ENCODE assay signal across 8 cellular contexts in the genomic region with DNA sequence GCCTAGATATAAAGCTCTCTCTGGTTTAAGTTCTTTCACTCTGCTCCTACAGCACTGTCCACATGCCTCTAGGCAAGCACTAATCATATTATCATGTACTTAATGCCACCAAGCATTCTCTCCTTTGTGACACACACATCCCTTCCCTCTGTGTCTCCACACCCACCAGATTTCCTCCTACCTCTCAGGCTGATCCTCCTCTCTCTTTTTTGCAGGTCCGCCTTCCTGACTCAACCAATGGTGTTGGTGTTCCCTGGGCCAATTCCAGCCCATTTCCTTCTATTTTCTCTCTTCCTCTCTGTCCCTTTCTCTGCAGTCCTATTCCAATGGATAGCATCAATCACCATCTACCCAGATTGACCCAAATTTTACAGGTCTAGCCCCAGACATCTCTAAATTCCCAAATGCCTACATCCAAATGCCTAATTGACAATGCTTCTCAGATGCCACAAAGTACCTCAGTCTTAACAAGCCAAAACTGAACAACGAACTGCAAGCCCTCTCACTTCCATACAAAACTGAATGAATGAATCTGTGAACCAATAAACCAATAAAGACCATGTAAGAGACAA. TPM values are rescaled to one million over a fixed set of nuclear protein-coding genes. Genes with fewer than 3 reads are reported as not detected.
A peak's percentile ranks its signal among the peaks of the same experiment; 100 is the strongest.
DNase-seq lines count a peak whose midpoint lies in the region; ATAC-seq, FAIRE-seq and TF ChIP-seq lines count a peak whose summit lies in the region.

No MANE protein-coding gene starts in this region.

- POLR2A ChIA-PET in WTC11 (lab: Charles Lee), result no interaction called here

- H3K27me3 ChIP-seq in right atrium auricular region (no peaks in the 10 kb centered on the region), small intestine (ENCODE audit: control insufficient read depth in 2 of 2, insufficient read depth in 2 of 2, low read length in 2 of 2) (no peaks in the 10 kb centered on the region)

- no peak for FAIRE-seq in small intestine (lab: Jason Lieb, UNC)

- no peaks in the 10 kb centered on the region for H3K9me3 Mint-ChIP-seq in activated naive CD4-positive, alpha-beta T cell treated with anti-CD3 and anti-CD28 coated beads for 36 hours
- H3K9me3 Mint-ChIP-seq in WTC11, result no peaks in the 10 kb centered on the region

- H3K9me3 ChIP-seq in right atrium auricular region (no peaks in the 10 kb centered on the region), small intestine (ENCODE audit: control insufficient read depth, low read depth) (no peaks in the 10 kb centered on the region)

- H3K36me3 ChIP-seq in right atrium auricular region (no peaks in the 10 kb centered on the region), small intestine (ENCODE audit: control insufficient read depth in 2 of 2, insufficient read depth in 2 of 2, low read length in 2 of 2) (no peaks in the 10 kb centered on the region)

- DNase-seq in activated naive CD4-positive, alpha-beta T cell treated with anti-CD3 and anti-CD28 coated beads for 36 hours, result no peak
- no peak for DNase-seq in activated naive CD4-positive, alpha-beta T cell (lab: John Stamatoyannopoulos, UW)
- DNase-seq in WTC11 (ENCODE audit: low spot score), result no peak
- DNase-seq in right atrium auricular region (ENCODE audit: low spot score), result no peak
- DNase-seq in small intestine, result peak; percentile 8
- no peak for DNase-seq in posterior vena cava (ENCODE audit: low spot score)

- no peak overlapping the region for H3K27ac Mint-ChIP-seq in activated naive CD4-positive, alpha-beta T cell treated with anti-CD3 and anti-CD28 coated beads for 36 hours
- peak overlapping the region; percentile 95 for H3K27ac Mint-ChIP-seq in WTC11

- ATAC-seq in HG03139 (IDR thresholded peaks at IDR 0.05; ENCODE audit: unreplicated experiment) (peak; percentile 6), WTC11 (peak; percentile 53), GM18858 (IDR thresholded peaks at IDR 0.05; ENCODE audit: unreplicated experiment) (no peak)

- peaks cover 0 to 12% of the 10 kb centered on the region in 2 donors for H3K4me1 ChIP-seq in right atrium auricular region
- no peaks in the 10 kb centered on the region for H3K4me1 ChIP-seq in small intestine (ENCODE audit: control insufficient read depth in 2 of 2, insufficient read depth in 1 of 2, low read depth in 1 of 2, low read length in 1 of 2)

- H3K27me3 Mint-ChIP-seq in activated naive CD4-positive, alpha-beta T cell treated with anti-CD3 and anti-CD28 coated beads for 36 hours (ENCODE audit: low read depth), result peaks cover 32% of the 10 kb centered on the region
- H3K27me3 Mint-ChIP-seq in WTC11 (ENCODE audit: low read depth), result no peaks in the 10 kb centered on the region; the same call in 1 of the 2 replicates

- H3K27ac ChIP-seq in right atrium auricular region (peak overlapping the region in 1 of 2 donors; percentile 56), small intestine (ENCODE audit: low read depth in 1 of 2, low read length in 1 of 2) (peak overlapping the region in 1 of 2 donors; percentile 92)

- WGBS in small intestine, 3 donors, result 52 to 64% (median 55%) methylated on average over 2 of the region's 2 CpGs

- CTCF ChIA-PET in activated naive CD4-positive, alpha-beta T cell treated with anti-CD3 and anti-CD28 coated beads for 36 hours (lab: Charles Lee), result no interaction called here
- CTCF ChIA-PET in WTC11 (lab: Charles Lee), result interaction anchor here (0.8 to 4.7 kb wide), 6 partner anchors 11 to 220 kb away, joined by 3 to 22 read pairs (median 8); a partner anchor contains a TSS

- H3K4me3 ChIP-seq in right atrium auricular region (peak overlapping the region; percentile 43 to 64), small intestine (ENCODE audit: low read depth in 1 of 2, low read length in 2 of 2) (peak overlapping the region; percentile 37 to 61)

- TF ChIP-seq CTCF in WTC11 (IDR thresholded peaks at IDR 0.05) (no peak), right atrium auricular region (IDR thresholded peaks at IDR 0.05) (no peak)

- H3K36me3 Mint-ChIP-seq in activated naive CD4-positive, alpha-beta T cell treated with anti-CD3 and anti-CD28 coated beads for 36 hours (ENCODE audit: low read depth), result no peaks in the 10 kb centered on the region
- H3K36me3 Mint-ChIP-seq in WTC11, result peaks cover 5% of the 10 kb centered on the region; the same call in 1 of the 2 replicates

- H3K4me1 Mint-ChIP-seq in activated naive CD4-positive, alpha-beta T cell treated with anti-CD3 and anti-CD28 coated beads for 36 hours (ENCODE audit: low read depth), result peaks cover 16% of the 10 kb centered on the region
- H3K4me1 Mint-ChIP-seq in WTC11, result peaks cover 36% of the 10 kb centered on the region

- peak overlapping the region; percentile 81 for H3K4me3 Mint-ChIP-seq in activated naive CD4-positive, alpha-beta T cell treated with anti-CD3 and anti-CD28 coated beads for 36 hours
- H3K4me3 Mint-ChIP-seq in WTC11, result peak overlapping the region; percentile 99

- intact Hi-C loops in activated naive CD4-positive, alpha-beta T cell treated with anti-CD3 and anti-CD28 coated beads for 36 hours (cut with micrococcal nuclease), result loop anchor here (10.0 kb wide), 1 partner anchor 111 kb away; no protein-coding TSS in a partner anchor
- intact Hi-C loops in posterior vena cava (cut with DNase I), result no loop called here

TF ChIP-seq in WTC11, 78 proteins besides CTCF, POLR2A, EP300 and RAD21 (continues in another document):
- TF ChIP-seq RELA (CRISPR knock-in tag; IDR thresholded peaks at IDR 0.05; ENCODE audit: borderline replicate concordance) (no peak), TEAD1 (CRISPR knock-in tag; IDR thresholded peaks at IDR 0.05) (no peak), ESRRA (CRISPR knock-in tag; IDR thresholded peaks at IDR 0.05; ENCODE audit: borderline replicate concordance) (no peak), ETV6 (CRISPR knock-in tag; IDR thresholded peaks at IDR 0.05) (peak; percentile 30; the same call in 1 of the 2 replicates), PRRX2 (CRISPR knock-in tag; IDR thresholded peaks at IDR 0.05) (0 out of 2 replicates have a peak, but pooled peaks have one; percentile 30), RORB (CRISPR knock-in tag; IDR thresholded peaks at IDR 0.05) (no peak), SMAD3 (CRISPR knock-in tag; IDR thresholded peaks at IDR 0.05; ENCODE audit: borderline replicate concordance) (no peak), IRF2 (CRISPR knock-in tag; IDR thresholded peaks at IDR 0.05; ENCODE audit: borderline replicate concordance, low read depth) (no peak), NFE2L1 (CRISPR knock-in tag; IDR thresholded peaks at IDR 0.05) (no peak), CREB1 (CRISPR knock-in tag; IDR thresholded peaks at IDR 0.05) (no peak), ZNF232 (CRISPR knock-in tag; IDR thresholded peaks at IDR 0.05) (no peak)
- TF ChIP-seq, protein P1, sequence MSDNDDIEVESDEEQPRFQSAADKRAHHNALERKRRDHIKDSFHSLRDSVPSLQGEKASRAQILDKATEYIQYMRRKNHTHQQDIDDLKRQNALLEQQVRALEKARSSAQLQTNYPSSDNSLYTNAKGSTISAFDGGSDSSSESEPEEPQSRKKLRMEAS (CRISPR knock-in tag; IDR thresholded peaks at IDR 0.05), result no peak
- TF ChIP-seq, protein P2, sequence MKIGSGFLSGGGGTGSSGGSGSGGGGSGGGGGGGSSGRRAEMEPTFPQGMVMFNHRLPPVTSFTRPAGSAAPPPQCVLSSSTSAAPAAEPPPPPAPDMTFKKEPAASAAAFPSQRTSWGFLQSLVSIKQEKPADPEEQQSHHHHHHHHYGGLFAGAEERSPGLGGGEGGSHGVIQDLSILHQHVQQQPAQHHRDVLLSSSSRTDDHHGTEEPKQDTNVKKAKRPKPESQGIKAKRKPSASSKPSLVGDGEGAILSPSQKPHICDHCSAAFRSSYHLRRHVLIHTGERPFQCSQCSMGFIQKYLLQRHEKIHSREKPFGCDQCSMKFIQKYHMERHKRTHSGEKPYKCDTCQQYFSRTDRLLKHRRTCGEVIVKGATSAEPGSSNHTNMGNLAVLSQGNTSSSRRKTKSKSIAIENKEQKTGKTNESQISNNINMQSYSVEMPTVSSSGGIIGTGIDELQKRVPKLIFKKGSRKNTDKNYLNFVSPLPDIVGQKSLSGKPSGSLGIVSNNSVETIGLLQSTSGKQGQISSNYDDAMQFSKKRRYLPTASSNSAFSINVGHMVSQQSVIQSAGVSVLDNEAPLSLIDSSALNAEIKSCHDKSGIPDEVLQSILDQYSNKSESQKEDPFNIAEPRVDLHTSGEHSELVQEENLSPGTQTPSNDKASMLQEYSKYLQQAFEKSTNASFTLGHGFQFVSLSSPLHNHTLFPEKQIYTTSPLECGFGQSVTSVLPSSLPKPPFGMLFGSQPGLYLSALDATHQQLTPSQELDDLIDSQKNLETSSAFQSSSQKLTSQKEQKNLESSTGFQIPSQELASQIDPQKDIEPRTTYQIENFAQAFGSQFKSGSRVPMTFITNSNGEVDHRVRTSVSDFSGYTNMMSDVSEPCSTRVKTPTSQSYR (CRISPR knock-in tag; IDR thresholded peaks at IDR 0.05), result no peak

RNA-seq across cellular contexts. Expression of a gene that starts 0.5 kb away (rescaled TPM):
- 1 to 10 TPM in 1 of 2 experiments, under 1 TPM in 1; 0.99 to 1.1 TPM for total RNA-seq in activated naive CD4-positive, alpha-beta T cell treated with anti-CD3 and anti-CD28 coated beads for 36 hours
- 13.8 to 15.8 TPM (median 14.1 TPM) in 3 replicates for total RNA-seq in WTC11 (2021)
- total RNA-seq in right atrium auricular region, result 1 to 10 TPM in 1 of 2 donors, under 1 TPM in 1; 0.63 to 1.5 TPM
- 1 to 10 TPM in 1 of 3 donors, under 1 TPM in 2; 0.45 to 2.2 (median 0.54) TPM for polyA plus RNA-seq in small intestine
- total RNA-seq in posterior vena cava, result 1 to 10 TPM; 1.3 to 1.5 TPM

RNA-seq across cellular contexts. Expression of a gene that starts 4.9 kb away (rescaled TPM):
- total RNA-seq in activated naive CD4-positive, alpha-beta T cell treated with anti-CD3 and anti-CD28 coated beads for 36 hours, result not detected
- total RNA-seq in WTC11 (2021) (not detected in 3 replicates), right atrium auricular region (not detected), posterior vena cava (not detected)
- not detected for polyA plus RNA-seq in small intestine

RNA-seq across cellular contexts. Expression of a gene that starts 33.4 kb away (rescaled TPM):
- total RNA-seq in activated naive CD4-positive, alpha-beta T cell treated with anti-CD3 and anti-CD28 coated beads for 36 hours, result not detected
- total RNA-seq in WTC11 (2021) (0.16 to 0.26 TPM (median 0.23 TPM) in 3 replicates), right atrium auricular region (not detected), posterior vena cava (not detected)
- not detected for polyA plus RNA-seq in small intestine

RNA-seq across cellular contexts. Expression of a gene that starts 49.3 kb away (rescaled TPM):
- total RNA-seq in activated naive CD4-positive, alpha-beta T cell treated with anti-CD3 and anti-CD28 coated beads for 36 hours, result not detected
- total RNA-seq in WTC11 (2021) (not detected in 3 replicates), right atrium auricular region (not detected), posterior vena cava (not detected)
- polyA plus RNA-seq in small intestine, result not detected
